Comparison of ENCODE assay signal across 8 cellular contexts in genomic region chr2:9752441-9753275, GRCh38.
DNase-seq lines count a peak whose midpoint lies in the region; ATAC-seq and TF ChIP-seq lines count a peak whose summit lies in the region.

No MANE protein-coding gene starts in this region.

- H3K4me3 ChIP-seq in AG10803 (ENCODE audit: low read length) = peak overlapping the region; percentile 34

- TF ChIP-seq CTCF in AG10803 (conservative IDR thresholded peaks at IDR 0.05; ENCODE audit: low read length) = no peak

- ATAC-seq in HG02798 (IDR thresholded peaks at IDR 0.05; ENCODE audit: poor library complexity, unreplicated experiment) = peak; percentile 51
- ATAC-seq in activated CD4-positive, CD25-positive, alpha-beta regulatory T cell treated with anti-CD3 and anti-CD28 coated beads, Interleukin-2, amount 50 U/mL, for 24 hours = peak; percentile 77 to 79

- DNase-seq in AG10803 (ENCODE audit: low read depth) (peak; percentile 53), DMS53 treated with DMSO at 0.1 percent for 48 hours (lab: John Stamatoyannopoulos, UW; ENCODE audit: unreplicated experiment) (no peak), NCI-H524 treated with DMSO at 0.1 percent for 48 hours (lab: John Stamatoyannopoulos, UW) (no peak), nucleus accumbens (lab: John Stamatoyannopoulos, UW) (no peak)
- peak; percentile 65 for DNase-seq in effector CD4-positive, alpha-beta T cell
- peak in 2 of 3 donors; percentile 58 to 71 for DNase-seq in stimulated activated CD4-positive, alpha-beta T cell treated with anti-CD3 and anti-CD28 coated beads, TNF-alpha, amount 100 ng/mL, for 1 hour (ENCODE audit: low read depth in 3 of 3, low spot score in 1 of 3)

Comparison
In these comparisons a context has a peak if more than half of its experiments do, and no peak if none do; other contexts are left out.
1. DNase-seq: peak in AG10803 (single experiment), effector CD4-positive, alpha-beta T cell (single experiment) and stimulated activated CD4-positive, alpha-beta T cell treated with anti-CD3 and anti-CD28 coated beads, TNF-alpha, amount 100 ng/mL, for 1 hour (2 of 3); none in DMS53 treated with DMSO at 0.1 percent for 48 hours (single experiment), NCI-H524 treated with DMSO at 0.1 percent for 48 hours (single experiment) and nucleus accumbens (0 of 56).